8 cellular contexts compared by ENCODE assay signal in the genomic region with DNA sequence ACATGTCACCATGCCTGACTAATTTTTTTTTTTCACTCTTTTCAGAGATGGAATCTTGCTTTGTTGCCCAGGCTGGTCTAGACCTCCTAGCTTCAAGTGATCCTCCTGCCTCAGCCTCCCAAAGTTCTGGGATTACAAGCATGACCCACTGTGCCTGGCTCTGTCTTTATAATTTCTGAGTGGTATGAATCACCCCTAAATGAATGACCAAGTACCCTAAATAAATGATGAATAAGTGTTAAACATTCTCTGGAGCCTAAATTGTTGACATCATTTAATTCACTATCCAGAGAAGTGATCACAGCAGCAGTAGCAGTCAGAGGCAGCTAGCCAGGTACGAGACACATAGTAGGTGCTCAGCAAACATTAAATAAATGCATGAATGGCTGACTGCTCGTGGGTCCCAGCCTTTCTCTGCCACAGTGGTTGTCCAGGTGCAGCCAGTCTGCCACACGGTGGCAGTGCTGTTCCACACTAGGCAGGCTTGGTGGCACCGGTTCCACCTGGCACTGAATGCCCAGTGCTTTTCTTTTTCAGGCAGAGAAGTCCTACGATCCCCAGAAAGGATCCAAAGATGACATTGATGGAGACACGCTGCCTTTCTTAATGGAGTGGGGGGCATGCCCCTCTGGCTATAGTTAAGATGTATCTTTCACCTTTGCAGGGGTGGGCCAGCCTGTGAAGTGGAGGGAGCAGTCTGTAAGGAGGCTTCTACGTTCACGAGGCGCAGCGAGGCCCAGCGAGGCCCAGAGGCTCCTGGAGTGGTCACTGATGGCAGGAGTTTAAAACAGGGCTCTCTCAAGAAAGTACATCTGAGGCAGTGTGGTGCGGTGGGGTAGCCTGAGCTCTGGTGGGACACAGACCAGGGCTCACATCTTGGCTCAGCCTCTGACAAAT. TPM values are rescaled to one million over a fixed set of nuclear protein-coding genes. Genes with fewer than 3 reads are reported as not detected.
DNase-seq lines count a peak whose midpoint lies in the region; ATAC-seq, FAIRE-seq and TF ChIP-seq lines count a peak whose summit lies in the region.

No MANE protein-coding gene starts in this region.

- in situ Hi-C loops in G401 (cut with HindIII; ENCODE audit: low sequenced_read_pairs), result no loop called here

- no peaks in the 10 kb centered on the region for H3K9me3 Mint-ChIP-seq in WTC11

- H3K36me3 Mint-ChIP-seq in WTC11, result no peaks in the 10 kb centered on the region

- peak; percentile 83 for FAIRE-seq in bronchial epithelial cell (lab: Jason Lieb, UNC)

- CTCF ChIA-PET in HEK293T (lab: Yijun Ruan, JAX), result interaction anchor here (0.6 to 1.2 kb wide), 4 partner anchors 75 to 1185 kb away, joined by 3 to 9 read pairs (median 4); no protein-coding TSS in a partner anchor
- CTCF ChIA-PET in WTC11 (lab: Charles Lee), result interaction anchor here (0.6 to 2.0 kb wide), 7 partner anchors 16 to 425 kb away, joined by 3 to 8 read pairs (median 3); partner anchors contain the start of gene ANKK1

- no peaks in the 10 kb centered on the region for H3K36me3 ChIP-seq in bronchial epithelial cell (ENCODE audit: control insufficient read depth, insufficient read depth, low read length)

- H3K27me3 Mint-ChIP-seq in WTC11 (ENCODE audit: low read depth), result no peaks in the 10 kb centered on the region

- ATAC-seq in WTC11 (peak; percentile 97), HG03342 (IDR thresholded peaks at IDR 0.05; ENCODE audit: unreplicated experiment) (no peak)

- H3K4me3 ChIP-seq in bronchial epithelial cell (ENCODE audit: low read depth, low read length), result no peak overlapping the region

- no peaks in the 10 kb centered on the region for H3K27me3 ChIP-seq in bronchial epithelial cell (ENCODE audit: control insufficient read depth, insufficient read depth, low read length)

- no peak overlapping the region for H3K27ac Mint-ChIP-seq in WTC11

- H3K4me1 Mint-ChIP-seq in WTC11, result peaks cover 5% of the 10 kb centered on the region

- no peak overlapping the region for H3K4me3 Mint-ChIP-seq in WTC11

- POLR2A ChIA-PET in HEK293T (lab: Yijun Ruan, JAX) (no interaction called here), WTC11 (lab: Charles Lee) (interaction anchor here (0.6 kb wide), 1 partner anchor 393 kb away, joined by 3 read pairs; no protein-coding TSS in a partner anchor)

- TF ChIP-seq CTCF in WTC11 (IDR thresholded peaks at IDR 0.05) (peak; percentile 78), bronchial epithelial cell (IDR thresholded peaks at IDR 0.05; ENCODE audit: insufficient read depth, low read length, severe bottlenecking) (peak; percentile 97)

- peak; percentile 84 for DNase-seq in G401 (ENCODE audit: low spot score)
- DNase-seq in HEK293T (ENCODE audit: extremely low spot score), result peak; percentile 75
- peak; percentile 48 for DNase-seq in NCI-H2029 treated with DMSO at 0.1 percent for 48 hours (lab: John Stamatoyannopoulos, UW)
- DNase-seq in WTC11 (ENCODE audit: low spot score), result peak; percentile 83
- DNase-seq in bronchial epithelial cell (ENCODE audit: low read depth), result peak; percentile 50
- peak; percentile 66 for DNase-seq in kidney tubule cell (ENCODE audit: low spot score)
- DNase-seq in stimulated activated CD4-positive, alpha-beta T cell treated with anti-CD3 and anti-CD28 coated beads, Interleukin-2, amount 100 ng/mL, for 48 hours, result peak; percentile 68 to 75

TF ChIP-seq in HEK293T, 16 proteins besides CTCF, POLR2A, EP300 and RAD21:
- TF ChIP-seq BHLHE40 (IDR thresholded peaks at IDR 0.05; ENCODE audit: borderline replicate concordance) (no peak), HDGF (IDR thresholded peaks at IDR 0.05; ENCODE audit: borderline replicate concordance) (no peak)
- TF ChIP-seq, protein P1, sequence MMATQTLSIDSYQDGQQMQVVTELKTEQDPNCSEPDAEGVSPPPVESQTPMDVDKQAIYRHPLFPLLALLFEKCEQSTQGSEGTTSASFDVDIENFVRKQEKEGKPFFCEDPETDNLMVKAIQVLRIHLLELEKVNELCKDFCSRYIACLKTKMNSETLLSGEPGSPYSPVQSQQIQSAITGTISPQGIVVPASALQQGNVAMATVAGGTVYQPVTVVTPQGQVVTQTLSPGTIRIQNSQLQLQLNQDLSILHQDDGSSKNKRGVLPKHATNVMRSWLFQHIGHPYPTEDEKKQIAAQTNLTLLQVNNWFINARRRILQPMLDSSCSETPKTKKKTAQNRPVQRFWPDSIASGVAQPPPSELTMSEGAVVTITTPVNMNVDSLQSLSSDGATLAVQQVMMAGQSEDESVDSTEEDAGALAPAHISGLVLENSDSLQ (IDR thresholded peaks at IDR 0.05), result no peak

TF ChIP-seq in WTC11, 78 proteins besides CTCF, POLR2A, EP300 and RAD21:
- TF ChIP-seq, protein P2, sequence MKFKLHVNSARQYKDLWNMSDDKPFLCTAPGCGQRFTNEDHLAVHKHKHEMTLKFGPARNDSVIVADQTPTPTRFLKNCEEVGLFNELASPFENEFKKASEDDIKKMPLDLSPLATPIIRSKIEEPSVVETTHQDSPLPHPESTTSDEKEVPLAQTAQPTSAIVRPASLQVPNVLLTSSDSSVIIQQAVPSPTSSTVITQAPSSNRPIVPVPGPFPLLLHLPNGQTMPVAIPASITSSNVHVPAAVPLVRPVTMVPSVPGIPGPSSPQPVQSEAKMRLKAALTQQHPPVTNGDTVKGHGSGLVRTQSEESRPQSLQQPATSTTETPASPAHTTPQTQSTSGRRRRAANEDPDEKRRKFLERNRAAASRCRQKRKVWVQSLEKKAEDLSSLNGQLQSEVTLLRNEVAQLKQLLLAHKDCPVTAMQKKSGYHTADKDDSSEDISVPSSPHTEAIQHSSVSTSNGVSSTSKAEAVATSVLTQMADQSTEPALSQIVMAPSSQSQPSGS (CRISPR knock-in tag; IDR thresholded peaks at IDR 0.05; ENCODE audit: borderline replicate concordance, low read depth), result no peak
- TF ChIP-seq, protein P3, sequence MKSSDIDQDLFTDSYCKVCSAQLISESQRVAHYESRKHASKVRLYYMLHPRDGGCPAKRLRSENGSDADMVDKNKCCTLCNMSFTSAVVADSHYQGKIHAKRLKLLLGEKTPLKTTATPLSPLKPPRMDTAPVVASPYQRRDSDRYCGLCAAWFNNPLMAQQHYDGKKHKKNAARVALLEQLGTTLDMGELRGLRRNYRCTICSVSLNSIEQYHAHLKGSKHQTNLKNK (CRISPR knock-in tag; IDR thresholded peaks at IDR 0.05), result no peak
- TF ChIP-seq, protein P4, sequence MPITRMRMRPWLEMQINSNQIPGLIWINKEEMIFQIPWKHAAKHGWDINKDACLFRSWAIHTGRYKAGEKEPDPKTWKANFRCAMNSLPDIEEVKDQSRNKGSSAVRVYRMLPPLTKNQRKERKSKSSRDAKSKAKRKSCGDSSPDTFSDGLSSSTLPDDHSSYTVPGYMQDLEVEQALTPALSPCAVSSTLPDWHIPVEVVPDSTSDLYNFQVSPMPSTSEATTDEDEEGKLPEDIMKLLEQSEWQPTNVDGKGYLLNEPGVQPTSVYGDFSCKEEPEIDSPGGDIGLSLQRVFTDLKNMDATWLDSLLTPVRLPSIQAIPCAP (CRISPR knock-in tag; IDR thresholded peaks at IDR 0.05), result no peak
- no peak for TF ChIP-seq IRF2 (CRISPR knock-in tag; IDR thresholded peaks at IDR 0.05; ENCODE audit: borderline replicate concordance, low read depth)
- TF ChIP-seq ZNF671 (CRISPR knock-in tag; IDR thresholded peaks at IDR 0.05), result 0 out of 2 replicates have a peak, but pooled peaks have one; percentile 3
- TF ChIP-seq E2F5 (CRISPR knock-in tag; IDR thresholded peaks at IDR 0.05), result no peak
- TF ChIP-seq ETV6 (CRISPR knock-in tag; IDR thresholded peaks at IDR 0.05), result peak; percentile 27; the same call in 1 of the 2 replicates
- 0 out of 2 replicates have a peak, but pooled peaks have one; percentile 32 for TF ChIP-seq GTF2I (CRISPR knock-in tag; conservative IDR thresholded peaks at IDR 0.05)
- no peak for TF ChIP-seq GRHL2 (CRISPR knock-in tag; IDR thresholded peaks at IDR 0.05; ENCODE audit: insufficient replicate concordance, severe bottlenecking)
- no peak for TF ChIP-seq SOX15 (CRISPR knock-in tag; IDR thresholded peaks at IDR 0.05)

RNA-seq across cellular contexts. Expression of gene TTC12, which starts 8.7 kb away (rescaled TPM):
- 16.1 and 19.2 TPM in 2 replicates for total RNA-seq in G401 (2014; rRNA removed; shearing (Covaris generic))
- 7.6 to 11.5 TPM (median 10.9 TPM) in 3 replicates for total RNA-seq in WTC11 (2021)
- 12.9 and 32.1 TPM in 2 replicates for total RNA-seq in bronchial epithelial cell
